Comparison of ENCODE assay signal across 1 cellular context in the genomic region with DNA sequence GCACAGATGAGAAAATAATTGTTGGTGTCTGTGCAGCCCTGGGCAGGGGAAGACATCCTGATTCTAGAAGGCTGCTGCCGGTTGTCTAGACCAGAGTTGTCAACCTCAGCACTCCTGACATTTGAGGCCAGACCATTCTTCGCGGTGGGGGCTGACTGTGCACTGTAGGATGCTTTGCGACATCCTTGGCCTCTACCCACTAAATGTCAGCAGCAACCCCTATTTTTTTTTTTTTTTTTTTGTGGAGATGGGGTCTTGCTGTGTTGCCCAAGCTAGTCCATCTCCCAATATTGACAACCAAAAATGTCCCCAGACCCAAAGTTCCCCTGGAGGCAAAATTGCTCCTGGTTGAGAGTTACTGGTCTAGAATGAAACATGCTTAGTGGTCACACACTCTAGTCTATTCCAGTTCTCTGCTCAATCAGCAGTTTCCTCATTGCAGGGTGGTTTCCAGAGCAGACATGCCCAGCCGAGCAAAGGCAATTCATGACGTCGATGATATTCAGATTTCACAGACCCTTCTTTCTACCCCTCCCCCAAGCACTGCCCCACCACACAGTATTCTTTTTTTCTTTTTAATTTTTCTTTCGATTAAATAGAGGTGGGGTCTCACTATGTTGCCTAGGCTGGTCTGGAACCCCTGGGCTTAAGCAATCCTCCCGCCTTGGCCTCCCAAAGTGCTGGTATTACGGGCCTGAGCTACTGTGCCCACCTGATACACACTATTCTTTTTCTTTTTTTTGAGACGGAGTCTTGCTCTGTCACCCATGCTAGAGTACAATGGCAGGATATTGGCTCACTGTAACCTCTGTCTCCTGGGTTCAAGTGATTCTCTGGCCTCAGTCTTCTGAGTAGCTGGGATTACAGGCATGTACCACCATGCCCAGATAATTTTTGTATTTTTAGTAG.
A peak's percentile ranks its signal among the peaks of the same experiment; 100 is the strongest.
TF ChIP-seq lines count a peak whose summit lies in the region.

No MANE protein-coding gene starts in this region.

TF ChIP-seq in GM12878, 131 proteins besides CTCF, POLR2A, EP300 and RAD21 (continued from another document):
- TF ChIP-seq, protein P1, sequence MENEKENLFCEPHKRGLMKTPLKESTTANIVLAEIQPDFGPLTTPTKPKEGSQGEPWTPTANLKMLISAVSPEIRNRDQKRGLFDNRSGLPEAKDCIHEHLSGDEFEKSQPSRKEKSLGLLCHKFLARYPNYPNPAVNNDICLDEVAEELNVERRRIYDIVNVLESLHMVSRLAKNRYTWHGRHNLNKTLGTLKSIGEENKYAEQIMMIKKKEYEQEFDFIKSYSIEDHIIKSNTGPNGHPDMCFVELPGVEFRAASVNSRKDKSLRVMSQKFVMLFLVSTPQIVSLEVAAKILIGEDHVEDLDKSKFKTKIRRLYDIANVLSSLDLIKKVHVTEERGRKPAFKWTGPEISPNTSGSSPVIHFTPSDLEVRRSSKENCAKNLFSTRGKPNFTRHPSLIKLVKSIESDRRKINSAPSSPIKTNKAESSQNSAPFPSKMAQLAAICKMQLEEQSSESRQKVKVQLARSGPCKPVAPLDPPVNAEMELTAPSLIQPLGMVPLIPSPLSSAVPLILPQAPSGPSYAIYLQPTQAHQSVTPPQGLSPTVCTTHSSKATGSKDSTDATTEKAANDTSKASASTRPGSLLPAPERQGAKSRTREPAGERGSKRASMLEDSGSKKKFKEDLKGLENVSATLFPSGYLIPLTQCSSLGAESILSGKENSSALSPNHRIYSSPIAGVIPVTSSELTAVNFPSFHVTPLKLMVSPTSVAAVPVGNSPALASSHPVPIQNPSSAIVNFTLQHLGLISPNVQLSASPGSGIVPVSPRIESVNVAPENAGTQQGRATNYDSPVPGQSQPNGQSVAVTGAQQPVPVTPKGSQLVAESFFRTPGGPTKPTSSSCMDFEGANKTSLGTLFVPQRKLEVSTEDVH (IDR thresholded peaks at IDR 0.05; ENCODE audit: low read depth, partially characterized antibody), result peak; percentile 69
- TF ChIP-seq, protein P2, sequence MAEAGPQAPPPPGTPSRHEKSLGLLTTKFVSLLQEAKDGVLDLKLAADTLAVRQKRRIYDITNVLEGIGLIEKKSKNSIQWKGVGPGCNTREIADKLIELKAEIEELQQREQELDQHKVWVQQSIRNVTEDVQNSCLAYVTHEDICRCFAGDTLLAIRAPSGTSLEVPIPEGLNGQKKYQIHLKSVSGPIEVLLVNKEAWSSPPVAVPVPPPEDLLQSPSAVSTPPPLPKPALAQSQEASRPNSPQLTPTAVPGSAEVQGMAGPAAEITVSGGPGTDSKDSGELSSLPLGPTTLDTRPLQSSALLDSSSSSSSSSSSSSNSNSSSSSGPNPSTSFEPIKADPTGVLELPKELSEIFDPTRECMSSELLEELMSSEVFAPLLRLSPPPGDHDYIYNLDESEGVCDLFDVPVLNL (IDR thresholded peaks at IDR 0.05; ENCODE audit: low read depth, low read length), result no peak
- no peak for TF ChIP-seq CBX3 (IDR thresholded peaks at IDR 0.05; ENCODE audit: borderline replicate concordance, low read depth)
- TF ChIP-seq, protein P3, sequence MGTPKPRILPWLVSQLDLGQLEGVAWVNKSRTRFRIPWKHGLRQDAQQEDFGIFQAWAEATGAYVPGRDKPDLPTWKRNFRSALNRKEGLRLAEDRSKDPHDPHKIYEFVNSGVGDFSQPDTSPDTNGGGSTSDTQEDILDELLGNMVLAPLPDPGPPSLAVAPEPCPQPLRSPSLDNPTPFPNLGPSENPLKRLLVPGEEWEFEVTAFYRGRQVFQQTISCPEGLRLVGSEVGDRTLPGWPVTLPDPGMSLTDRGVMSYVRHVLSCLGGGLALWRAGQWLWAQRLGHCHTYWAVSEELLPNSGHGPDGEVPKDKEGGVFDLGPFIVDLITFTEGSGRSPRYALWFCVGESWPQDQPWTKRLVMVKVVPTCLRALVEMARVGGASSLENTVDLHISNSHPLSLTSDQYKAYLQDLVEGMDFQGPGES (IDR thresholded peaks at IDR 0.05), result no peak; the same call in 1 of the 2 replicates
- TF ChIP-seq MEF2A (IDR thresholded peaks at IDR 0.05; ENCODE audit: insufficient read depth, low read depth, low read length), result 0 out of 2 replicates have a peak, but pooled peaks have one; percentile 2
- TF ChIP-seq SUZ12 (IDR thresholded peaks at IDR 0.05; ENCODE audit: unreplicated experiment), result no peak
- peak; percentile 84 for TF ChIP-seq NFIC (IDR thresholded peaks at IDR 0.05; ENCODE audit: low read depth, low read length)
- TF ChIP-seq DPF2 (IDR thresholded peaks at IDR 0.05), result peak; percentile 40; the same call in 1 of the 2 replicates
- TF ChIP-seq MTA3 (IDR thresholded peaks at IDR 0.05; ENCODE audit: borderline replicate concordance, low read length), result peak; percentile 55; the same call in 1 of the 2 replicates
- peak; percentile 89 for TF ChIP-seq CREM (IDR thresholded peaks at IDR 0.05; ENCODE audit: low read depth)
- no peak for TF ChIP-seq CHD4 (IDR thresholded peaks at IDR 0.05)
- peak; percentile 70; the same call in 1 of the 2 replicates for TF ChIP-seq ESRRA (IDR thresholded peaks at IDR 0.05; ENCODE audit: low read length)
- TF ChIP-seq STAT3 (IDR thresholded peaks at IDR 0.05; ENCODE audit: low read depth, low read length), result 0 out of 2 replicates have a peak, but pooled peaks have one; percentile 37
- no peak for TF ChIP-seq KDM1A (IDR thresholded peaks at IDR 0.05; ENCODE audit: borderline replicate concordance)
- TF ChIP-seq ZNF24 (IDR thresholded peaks at IDR 0.05), result no peak; the same call in 1 of the 2 replicates
- TF ChIP-seq, protein P4, sequence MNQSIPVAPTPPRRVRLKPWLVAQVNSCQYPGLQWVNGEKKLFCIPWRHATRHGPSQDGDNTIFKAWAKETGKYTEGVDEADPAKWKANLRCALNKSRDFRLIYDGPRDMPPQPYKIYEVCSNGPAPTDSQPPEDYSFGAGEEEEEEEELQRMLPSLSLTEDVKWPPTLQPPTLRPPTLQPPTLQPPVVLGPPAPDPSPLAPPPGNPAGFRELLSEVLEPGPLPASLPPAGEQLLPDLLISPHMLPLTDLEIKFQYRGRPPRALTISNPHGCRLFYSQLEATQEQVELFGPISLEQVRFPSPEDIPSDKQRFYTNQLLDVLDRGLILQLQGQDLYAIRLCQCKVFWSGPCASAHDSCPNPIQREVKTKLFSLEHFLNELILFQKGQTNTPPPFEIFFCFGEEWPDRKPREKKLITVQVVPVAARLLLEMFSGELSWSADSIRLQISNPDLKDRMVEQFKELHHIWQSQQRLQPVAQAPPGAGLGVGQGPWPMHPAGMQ (IDR thresholded peaks at IDR 0.05; ENCODE audit: borderline replicate concordance), result no peak
- no peak for TF ChIP-seq IRF4 (IDR thresholded peaks at IDR 0.05; ENCODE audit: low read depth, low read length)
- TF ChIP-seq NBN (IDR thresholded peaks at IDR 0.05), result peak; percentile 97
- peak; percentile 82; the same call in 1 of the 2 replicates for TF ChIP-seq STAT1 (conservative IDR thresholded peaks at IDR 0.05)
- TF ChIP-seq BMI1 (IDR thresholded peaks at IDR 0.05; ENCODE audit: borderline replicate concordance), result no peak
- TF ChIP-seq CBX5 (IDR thresholded peaks at IDR 0.05; ENCODE audit: low read depth), result 0 out of 2 replicates have a peak, but pooled peaks have one; percentile 65
- TF ChIP-seq NFYA (IDR thresholded peaks at IDR 0.05; ENCODE audit: borderline replicate concordance, low read depth, low read length), result no peak
- no peak for TF ChIP-seq KAT2A (conservative IDR thresholded peaks at IDR 0.05; ENCODE audit: control insufficient read depth, low read depth, low read length)
- peak; percentile 95 for TF ChIP-seq ZNF207 (IDR thresholded peaks at IDR 0.05; ENCODE audit: borderline replicate concordance)
- no peak for TF ChIP-seq ZNF217 (IDR thresholded peaks at IDR 0.05)
- peak; percentile 4; the same call in 1 of the 2 replicates for TF ChIP-seq ZBED1 (IDR thresholded peaks at IDR 0.05; ENCODE audit: borderline replicate concordance)
- peak; percentile 91; the same call in 1 of the 2 replicates for TF ChIP-seq RCOR1 (conservative IDR thresholded peaks at IDR 0.05; ENCODE audit: low read depth, low read length)
- peak; percentile 94 for TF ChIP-seq JUND (IDR thresholded peaks at IDR 0.05; ENCODE audit: low read depth, low read length)
- TF ChIP-seq POU2F2 (IDR thresholded peaks at IDR 0.05; ENCODE audit: borderline replicate concordance, low read depth, low read length), result peak; percentile 89; the same call in 2 of the 3 replicates
- TF ChIP-seq, protein P5, sequence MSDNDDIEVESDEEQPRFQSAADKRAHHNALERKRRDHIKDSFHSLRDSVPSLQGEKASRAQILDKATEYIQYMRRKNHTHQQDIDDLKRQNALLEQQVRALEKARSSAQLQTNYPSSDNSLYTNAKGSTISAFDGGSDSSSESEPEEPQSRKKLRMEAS (IDR thresholded peaks at IDR 0.05; ENCODE audit: low read depth, low read length), result peak; percentile 70; the same call in 1 of the 2 replicates
- no peak for TF ChIP-seq MYC (IDR thresholded peaks at IDR 0.05; ENCODE audit: insufficient read depth, insufficient read length, insufficient replicate concordance, low read length, severe bottlenecking)
- no peak for TF ChIP-seq ZNF384 (IDR thresholded peaks at IDR 0.05; ENCODE audit: borderline replicate concordance, low read depth, low read length)
- peak; percentile 54; the same call in 1 of the 2 replicates for TF ChIP-seq BCL11A (IDR thresholded peaks at IDR 0.05; ENCODE audit: low read depth, low read length)
- 0 out of 2 replicates have a peak, but pooled peaks have one; percentile 53 for TF ChIP-seq GATAD2B (conservative IDR thresholded peaks at IDR 0.05; ENCODE audit: low read depth)
- TF ChIP-seq SREBF2 (IDR thresholded peaks at IDR 0.05; ENCODE audit: low read length), result no peak
- TF ChIP-seq CHD1 (IDR thresholded peaks at IDR 0.05; ENCODE audit: low read depth, low read length), result peak; percentile 96
- no peak for TF ChIP-seq TCF12 (IDR thresholded peaks at IDR 0.05; ENCODE audit: low read depth, low read length)
- TF ChIP-seq IKZF1 (conservative IDR thresholded peaks at IDR 0.05), result peak; percentile 58
- TF ChIP-seq SMARCA5 (IDR thresholded peaks at IDR 0.05), result no peak; the same call in 1 of the 2 replicates
- peak; percentile 53 for TF ChIP-seq EED (IDR thresholded peaks at IDR 0.05; ENCODE audit: low read depth)
- TF ChIP-seq BHLHE40 (IDR thresholded peaks at IDR 0.05; ENCODE audit: borderline replicate concordance in 1 of 2, low read depth in 2 of 2, low read length in 1 of 2), result peak; percentile 88 to 93
- TF ChIP-seq NFXL1 (IDR thresholded peaks at IDR 0.05; ENCODE audit: borderline replicate concordance), result no peak
- TF ChIP-seq MTA2 (IDR thresholded peaks at IDR 0.05; ENCODE audit: low read depth), result peak; percentile 70; the same call in 1 of the 2 replicates
- peak; percentile 18 to 71; a peak in 2 of 4 replicates for TF ChIP-seq IKZF2 (IDR thresholded peaks at IDR 0.05)
- TF ChIP-seq HCFC1 (IDR thresholded peaks at IDR 0.05; ENCODE audit: low read length), result no peak; the same call in 1 of the 2 replicates
- TF ChIP-seq, protein P6, sequence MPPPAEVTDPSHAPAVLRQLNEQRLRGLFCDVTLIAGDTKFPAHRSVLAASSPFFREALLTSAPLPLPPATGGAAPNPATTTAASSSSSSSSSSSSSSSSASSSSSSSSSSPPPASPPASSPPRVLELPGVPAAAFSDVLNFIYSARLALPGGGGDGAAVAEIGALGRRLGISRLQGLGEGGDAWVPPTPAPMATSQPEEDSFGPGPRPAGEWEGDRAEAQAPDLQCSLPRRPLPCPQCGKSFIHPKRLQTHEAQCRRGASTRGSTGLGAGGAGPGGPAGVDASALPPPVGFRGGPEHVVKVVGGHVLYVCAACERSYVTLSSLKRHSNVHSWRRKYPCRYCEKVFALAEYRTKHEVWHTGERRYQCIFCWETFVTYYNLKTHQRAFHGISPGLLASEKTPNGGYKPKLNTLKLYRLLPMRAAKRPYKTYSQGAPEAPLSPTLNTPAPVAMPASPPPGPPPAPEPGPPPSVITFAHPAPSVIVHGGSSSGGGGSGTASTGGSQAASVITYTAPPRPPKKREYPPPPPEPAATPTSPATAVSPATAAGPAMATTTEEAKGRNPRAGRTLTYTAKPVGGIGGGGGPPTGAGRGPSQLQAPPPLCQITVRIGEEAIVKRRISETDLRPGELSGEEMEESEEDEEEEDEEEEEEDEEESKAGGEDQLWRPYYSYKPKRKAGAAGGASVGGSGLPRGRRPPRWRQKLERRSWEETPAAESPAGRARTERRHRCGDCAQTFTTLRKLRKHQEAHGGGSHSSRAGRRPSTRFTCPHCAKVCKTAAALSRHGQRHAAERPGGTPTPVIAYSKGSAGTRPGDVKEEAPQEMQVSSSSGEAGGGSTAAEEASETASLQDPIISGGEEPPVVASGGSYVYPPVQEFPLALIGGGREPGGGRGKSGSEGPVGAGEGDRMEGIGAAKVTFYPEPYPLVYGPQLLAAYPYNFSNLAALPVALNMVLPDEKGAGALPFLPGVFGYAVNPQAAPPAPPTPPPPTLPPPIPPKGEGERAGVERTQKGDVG (CRISPR knock-in tag; IDR thresholded peaks at IDR 0.05), result no peak
- TF ChIP-seq YY1 (IDR thresholded peaks at IDR 0.05; ENCODE audit: low read depth, low read length), result 0 out of 2 replicates have a peak, but pooled peaks have one; percentile 2
